ENCODE assay signal across 10 cellular contexts in genomic region chr1:21931171-21932093, GRCh38. TPM values are rescaled to one million over a fixed set of nuclear protein-coding genes. Genes with fewer than 3 reads are reported as not detected.
A peak's percentile ranks its signal among the peaks of the same experiment; 100 is the strongest.
DNase-seq lines count a peak whose midpoint lies in the region; ATAC-seq and TF ChIP-seq lines count a peak whose summit lies in the region.
"Had no signal": no experiment of that assay in that cellular context is flagged by ENCODE, and none has a peak within 500 bp of the region (broad histone marks: within the 10 kb centered on the region; RNA-seq: fewer than 3 reads in every experiment).

No MANE protein-coding gene starts in this region.

- ATAC-seq in GM18909 (IDR thresholded peaks at IDR 0.05; ENCODE audit: poor library complexity, unreplicated experiment), result no peak
- ATAC-seq: activated T-cell treated with anti-CD3 and anti-CD28 coated beads, Interleukin-2, amount 50 U/mL, for 4 hours had no signal

- no peak for TF ChIP-seq POLR2A in NB4 (IDR thresholded peaks at IDR 0.05; ENCODE audit: extremely low read depth, insufficient read length)

- intact Hi-C loops in CD4-positive, alpha-beta memory T cell (cut with micrococcal nuclease), result no loop called here

- DNase-seq in 8988T (peak; percentile 71), NB4 (ENCODE audit: low read depth) (peak; percentile 44), endothelial cell (ENCODE audit: low spot score) (no peak), WERI-Rb-1 (no peak)
- no peak for DNase-seq in stimulated activated naive CD4-positive, alpha-beta T cell (lab: John Stamatoyannopoulos, UW)
- no peak for DNase-seq in CD4-positive, alpha-beta memory T cell
- DNase-seq: activated T-cell treated with anti-CD3 and anti-CD28 coated beads, Interleukin-2, amount 50 U/mL, for 4 hours had no signal

- H3K27ac Mint-ChIP-seq in endothelial cell (ENCODE audit: unreplicated experiment), result no peak overlapping the region
- H3K27ac Mint-ChIP-seq in CD4-positive, alpha-beta memory T cell, result no peak overlapping the region

- POLR2A ChIA-PET in CD4-positive, alpha-beta memory T cell (lab: Charles Lee; ENCODE audit: partially characterized antibody), result no interaction called here

- peaks cover 66% of the 10 kb centered on the region for H3K4me1 Mint-ChIP-seq in endothelial cell (ENCODE audit: unreplicated experiment)
- peaks cover 0 to 14% (median 3%) of the 10 kb centered on the region in 4 donors for H3K4me1 Mint-ChIP-seq in CD4-positive, alpha-beta memory T cell

- CTCF ChIA-PET in CD4-positive, alpha-beta memory T cell (lab: Charles Lee; ENCODE audit: partially characterized antibody), result no interaction called here

- TF ChIP-seq CTCF in NB4 (IDR thresholded peaks at IDR 0.05; ENCODE audit: low read depth, low read length) (no peak), endothelial cell (IDR thresholded peaks at IDR 0.05; ENCODE audit: unreplicated experiment) (no peak), WERI-Rb-1 (IDR thresholded peaks at IDR 0.05; ENCODE audit: low read depth, low read length) (no peak)

- no peaks in the 10 kb centered on the region for H3K9me3 Mint-ChIP-seq in endothelial cell (ENCODE audit: unreplicated experiment)
- no peaks in the 10 kb centered on the region for H3K9me3 Mint-ChIP-seq in CD4-positive, alpha-beta memory T cell
- H3K9me3 Mint-ChIP-seq: activated T-cell treated with anti-CD3 and anti-CD28 coated beads, Interleukin-2, amount 50 U/mL, for 4 hours had no signal

- peaks cover 34% of the 10 kb centered on the region for H3K36me3 Mint-ChIP-seq in endothelial cell (ENCODE audit: low read depth, unreplicated experiment)
- no peaks in the 10 kb centered on the region for H3K36me3 Mint-ChIP-seq in CD4-positive, alpha-beta memory T cell

- no peak overlapping the region for H3K4me3 ChIP-seq in NB4 (ENCODE audit: low read depth, low read length)
- no peak overlapping the region for H3K4me3 ChIP-seq in mucosa of stomach (ENCODE audit: low read length)
- H3K4me3 ChIP-seq in CD4-positive, alpha-beta memory T cell (ENCODE audit: low read length in 2 of 2), result no peak overlapping the region
- no peak overlapping the region for H3K4me3 ChIP-seq in WERI-Rb-1 (ENCODE audit: low read depth, low read length)

- H3K9ac ChIP-seq in mucosa of stomach (ENCODE audit: low read length), result peak overlapping the region; percentile 64

- no peak overlapping the region for H3K27ac ChIP-seq in CD4-positive, alpha-beta memory T cell (ENCODE audit: low read depth, low read length)
- no peak overlapping the region for H3K27ac ChIP-seq in WERI-Rb-1

- no peaks in the 10 kb centered on the region for H3K9me3 ChIP-seq in mucosa of stomach (ENCODE audit: control insufficient read depth, low read length)
- H3K9me3 ChIP-seq in CD4-positive, alpha-beta memory T cell (ENCODE audit: control insufficient read depth in 1 of 2, low read length in 2 of 2), result no peaks in the 10 kb centered on the region
- no peaks in the 10 kb centered on the region for H3K9me3 ChIP-seq in WERI-Rb-1 (ENCODE audit: severe bottlenecking)

- H3K4me3 Mint-ChIP-seq in endothelial cell (ENCODE audit: unreplicated experiment), result peak overlapping the region; percentile 88
- H3K4me3 Mint-ChIP-seq in CD4-positive, alpha-beta memory T cell, result no peak overlapping the region
- H3K4me3 Mint-ChIP-seq: activated T-cell treated with anti-CD3 and anti-CD28 coated beads, Interleukin-2, amount 50 U/mL, for 4 hours had no signal

- peaks cover 22% of the 10 kb centered on the region for H3K27me3 Mint-ChIP-seq in endothelial cell (ENCODE audit: unreplicated experiment)
- H3K27me3 Mint-ChIP-seq in CD4-positive, alpha-beta memory T cell, result no peaks in the 10 kb centered on the region

- H3K4me1 ChIP-seq in mucosa of stomach (ENCODE audit: control insufficient read depth, insufficient read depth, low read length), result peaks cover 81% of the 10 kb centered on the region
- H3K4me1 ChIP-seq in CD4-positive, alpha-beta memory T cell (ENCODE audit: insufficient read depth, low read length), result peaks cover 6% of the 10 kb centered on the region

- H3K36me3 ChIP-seq in mucosa of stomach (ENCODE audit: control insufficient read depth, insufficient read depth, low read length) (no peaks in the 10 kb centered on the region), WERI-Rb-1 (no peaks in the 10 kb centered on the region; the same call in 1 of the 2 replicates)
- no peaks in the 10 kb centered on the region for H3K36me3 ChIP-seq in CD4-positive, alpha-beta memory T cell (ENCODE audit: insufficient read depth, low read length)

- H3K27me3 ChIP-seq in mucosa of stomach (ENCODE audit: control insufficient read depth, insufficient read depth, low read length) (no peaks in the 10 kb centered on the region), WERI-Rb-1 (ENCODE audit: insufficient read depth, low read depth, severe bottlenecking) (no peaks in the 10 kb centered on the region)
- H3K27me3 ChIP-seq in CD4-positive, alpha-beta memory T cell (ENCODE audit: insufficient read depth, low read length), result no peaks in the 10 kb centered on the region

RNA-seq across cellular contexts. Expression of gene HSPG2, which starts 5.7 kb away (rescaled TPM):
- total RNA-seq in endothelial cell (ENCODE audit: unreplicated experiment), result 1,732 TPM
- 1 to 10 TPM; 1.2 TPM for total RNA-seq in CD4-positive, alpha-beta memory T cell
- polyA plus RNA-seq in CD4-positive, alpha-beta memory T cell, result not detected

RNA-seq across cellular contexts. Expression of gene CELA3B, which starts 45.4 kb away (rescaled TPM):
- total RNA-seq in endothelial cell (ENCODE audit: unreplicated experiment), result not detected
- total RNA-seq in CD4-positive, alpha-beta memory T cell, result not detected
- polyA plus RNA-seq in CD4-positive, alpha-beta memory T cell, result not detected
- total RNA-seq: lung microvascular endothelial cell had no signal

Comparison
In these comparisons a context has a peak if more than half of its experiments do, and no peak if none do; other contexts are left out.
1. DNase-seq: peak in 8988T (single experiment) and NB4 (single experiment); none in endothelial cell (single experiment), stimulated activated naive CD4-positive, alpha-beta T cell (0 of 6), CD4-positive, alpha-beta memory T cell (0 of 5) and WERI-Rb-1 (single experiment).
2. RNA of gene HSPG2, which starts 5.7 kb away (total RNA-seq): 1,732 TPM in endothelial cell (single experiment); 1.2 TPM in CD4-positive, alpha-beta memory T cell; every median in the first group is over 100 times any median in the second.